9 cellular contexts compared by ENCODE assay signal in the genomic region with DNA sequence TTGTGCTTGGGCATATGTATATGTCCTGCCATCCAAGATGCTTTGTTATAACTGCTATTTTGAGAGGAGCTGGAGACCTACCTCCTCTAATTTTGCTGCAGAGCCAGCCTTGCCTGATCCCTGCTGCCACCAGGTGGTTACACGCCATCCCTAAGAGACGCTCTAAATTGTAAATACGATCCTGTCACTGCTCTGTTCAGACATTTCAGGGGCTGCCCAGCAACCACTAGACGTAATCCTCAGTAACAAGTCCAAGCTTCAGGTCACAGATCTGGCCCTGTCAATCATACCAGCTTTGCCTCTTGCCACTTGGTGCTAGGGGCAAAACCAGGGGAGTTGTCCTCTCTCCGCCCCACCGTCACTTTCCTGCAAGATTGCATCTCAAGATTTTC. TPM values are rescaled to one million over a fixed set of nuclear protein-coding genes. Genes with fewer than 3 reads are reported as not detected.
DNase-seq lines count a peak whose midpoint lies in the region; ATAC-seq and TF ChIP-seq lines count a peak whose summit lies in the region.
"Had no signal": no experiment of that assay in that cellular context is flagged by ENCODE, and none has a peak within 500 bp of the region (broad histone marks: within the 10 kb centered on the region; RNA-seq: fewer than 3 reads in every experiment).

No MANE protein-coding gene starts in this region.

- peak; percentile 67 for DNase-seq in activated naive CD4-positive, alpha-beta T cell treated with anti-CD3 and anti-CD28 coated beads, Interleukin-2, amount 10 ng/mL, durations not matched to agents 7 days and 5 days
- DNase-seq in activated naive CD4-positive, alpha-beta T cell treated with Interleukin-2 at 50 U/mL for 16 hours: no peak
- DNase-seq in NCI-H1105 treated with DMSO at 0.1 percent for 48 hours (lab: John Stamatoyannopoulos, UW) (peak; percentile 93), SK-N-SH (peak; percentile 50), esophagus muscularis mucosa (ENCODE audit: extremely low spot score) (peak; percentile 78), nucleus accumbens (lab: John Stamatoyannopoulos, UW) (peak in 32 of 56 donors; percentile 2 to 76 (median 29)), amniotic stem cell (lab: John Stamatoyannopoulos, UW) (no peak)

- H3K4me1 Mint-ChIP-seq in activated naive CD4-positive, alpha-beta T cell treated with anti-CD3 and anti-CD28 coated beads, Interleukin-2, amount 10 ng/mL, durations not matched to agents 7 days and 5 days: peaks cover 10% of the 10 kb centered on the region

- H3K27ac Mint-ChIP-seq in activated naive CD4-positive, alpha-beta T cell treated with anti-CD3 and anti-CD28 coated beads, Interleukin-2, amount 10 ng/mL, durations not matched to agents 7 days and 5 days: no peak overlapping the region

- POLR2A ChIA-PET in SK-N-SH (lab: Yijun Ruan, JAX): no interaction called here

- H3K9ac ChIP-seq in SK-N-SH: no peak overlapping the region

- no peaks in the 10 kb centered on the region for H3K27me3 Mint-ChIP-seq in activated naive CD4-positive, alpha-beta T cell treated with anti-CD3 and anti-CD28 coated beads, Interleukin-2, amount 10 ng/mL, durations not matched to agents 7 days and 5 days
- H3K27me3 Mint-ChIP-seq: central memory CD8-positive, alpha-beta T cell had no signal

- CTCF ChIA-PET in activated naive CD4-positive, alpha-beta T cell treated with anti-CD3 and anti-CD28 coated beads, Interleukin-2, amount 10 ng/mL, durations not matched to agents 7 days and 5 days (lab: Charles Lee): interaction anchor here (0.7 to 18.3 kb wide), 17 partner anchors 13 to 538 kb away, joined by 3 to 682 read pairs (median 3); partner anchors contain the start of gene CREG1
- CTCF ChIA-PET in SK-N-SH (lab: Yijun Ruan, JAX): interaction anchor here (0.6 to 19.2 kb wide), 13 partner anchors 13 to 1133 kb away, joined by 3 to 769 read pairs (median 4); no protein-coding TSS in a partner anchor

- H4K20me1 ChIP-seq in SK-N-SH (ENCODE audit: insufficient read depth): no peaks in the 10 kb centered on the region

- no peaks in the 10 kb centered on the region for H3K9me3 Mint-ChIP-seq in activated naive CD4-positive, alpha-beta T cell treated with anti-CD3 and anti-CD28 coated beads, Interleukin-2, amount 10 ng/mL, durations not matched to agents 7 days and 5 days
- H3K9me3 Mint-ChIP-seq: central memory CD8-positive, alpha-beta T cell had no signal

- H3K27me3 ChIP-seq in SK-N-SH (ENCODE audit: insufficient read depth) (no peaks in the 10 kb centered on the region; the same call in 1 of the 2 replicates), esophagus muscularis mucosa (peaks cover 0 to 16% (median 4%) of the 10 kb centered on the region in 4 donors)

- no peaks in the 10 kb centered on the region for H3K36me3 Mint-ChIP-seq in activated naive CD4-positive, alpha-beta T cell treated with anti-CD3 and anti-CD28 coated beads, Interleukin-2, amount 10 ng/mL, durations not matched to agents 7 days and 5 days

- H3K4me1 ChIP-seq in SK-N-SH (ENCODE audit: control insufficient read depth in 1 of 2, insufficient read depth in 2 of 2, low read depth in 1 of 2, low read length in 1 of 2) (peaks cover 0 to 5% of the 10 kb centered on the region in 2 experiments; a peak in 1 of 4 replicates), esophagus muscularis mucosa (peaks cover 0 to 10% (median 7%) of the 10 kb centered on the region in 4 donors)

- H3K4me3 ChIP-seq in SK-N-SH (ENCODE audit: low read depth in 2 of 2, low read length in 1 of 2): no peak overlapping the region
- H3K4me3 ChIP-seq in esophagus muscularis mucosa: no peak overlapping the region

- TF ChIP-seq POLR2A in esophagus muscularis mucosa (IDR thresholded peaks at IDR 0.05; ENCODE audit: low read depth): no peak

- TF ChIP-seq EP300 in SK-N-SH (IDR thresholded peaks at IDR 0.05; ENCODE audit: borderline replicate concordance in 1 of 2, low read depth in 1 of 2, low read length in 1 of 2) (no peak), esophagus muscularis mucosa (IDR thresholded peaks at IDR 0.05) (no peak)

- no peak overlapping the region for H3K4me2 ChIP-seq in SK-N-SH

- no peaks in the 10 kb centered on the region for H3F3A ChIP-seq in SK-N-SH (replicated peaks; ENCODE audit: insufficient read depth)

- H3K27ac ChIP-seq in SK-N-SH (ENCODE audit: low read depth in 2 of 2, low read length in 1 of 2) (no peak overlapping the region), esophagus muscularis mucosa (replicated peaks in 1 of 4) (no peak overlapping the region)

- H3K79me2 ChIP-seq in SK-N-SH (ENCODE audit: insufficient read depth): no peaks in the 10 kb centered on the region

- TF ChIP-seq CTCF in SK-N-SH (IDR thresholded peaks at IDR 0.05): peak; percentile 33
- TF ChIP-seq CTCF in esophagus muscularis mucosa (IDR thresholded peaks at IDR 0.05): peak; percentile 47 to 61 (median 59)

- 35% methylated on average over 6 of the region's 6 CpGs for WGBS in SK-N-SH (ENCODE audit: low lambda C conversion rate)
- WGBS in esophagus muscularis mucosa: 35% methylated on average over 6 of the region's 6 CpGs

- H3K36me3 ChIP-seq in SK-N-SH (replicated peaks in 1 of 2; ENCODE audit: control insufficient read depth in 1 of 2, insufficient read depth in 2 of 2, low read length in 1 of 2) (no peaks in the 10 kb centered on the region), esophagus muscularis mucosa (peaks cover 0 to 5% (median 0%) of the 10 kb centered on the region in 4 donors)

- H3K9me3 ChIP-seq in SK-N-SH: no peaks in the 10 kb centered on the region
- H3K9me3 ChIP-seq in esophagus muscularis mucosa: no peaks in the 10 kb centered on the region

- intact Hi-C loops in esophagus muscularis mucosa (cut with DNase I): loop anchor here (5.0 kb wide), 1 partner anchor 80 kb away; the partner anchor contains the start of gene ILDR2

- peak; percentile 60 for ATAC-seq in HG02588 (IDR thresholded peaks at IDR 0.05; ENCODE audit: unreplicated experiment)

- TF ChIP-seq RAD21 in SK-N-SH (IDR thresholded peaks at IDR 0.05; ENCODE audit: low read length): peak; percentile 58

- H3K9me2 ChIP-seq in SK-N-SH: no peaks in the 10 kb centered on the region

- H2AFZ ChIP-seq in SK-N-SH (ENCODE audit: low read depth): no peak overlapping the region

- H3K4me3 Mint-ChIP-seq in activated naive CD4-positive, alpha-beta T cell treated with anti-CD3 and anti-CD28 coated beads, Interleukin-2, amount 10 ng/mL, durations not matched to agents 7 days and 5 days: no peak overlapping the region
- H3K4me3 Mint-ChIP-seq: central memory CD8-positive, alpha-beta T cell had no signal

TF ChIP-seq in SK-N-SH, 30 proteins besides CTCF, POLR2A, EP300 and RAD21:
- no peak for TF ChIP-seq USF2 (IDR thresholded peaks at IDR 0.05; ENCODE audit: borderline replicate concordance, low read depth, low read length)
- peak; percentile 44; the same call in 1 of the 2 replicates for TF ChIP-seq SMC3 (IDR thresholded peaks at IDR 0.05; ENCODE audit: low read depth, low read length)

RNA-seq across cellular contexts. Expression of gene GPA33, which starts 32.9 kb away (rescaled TPM):
- not detected in 2 replicates for polyA plus RNA-seq in SK-N-SH (2012; rRNA removed)
- polyA plus RNA-seq in SK-N-SH (2012; cell fraction: cytosol; rRNA removed): not detected in 2 replicates
- polyA plus RNA-seq in SK-N-SH (2012; cell fraction: nucleus; rRNA removed): not detected in 2 replicates
- total RNA-seq in esophagus muscularis mucosa: under 1 TPM in 1 of 4 donors, not detected in 3; 0.57 TPM

RNA-seq across cellular contexts. Expression of gene STYXL2, which starts 36.6 kb away (rescaled TPM):
- polyA plus RNA-seq in SK-N-SH (2012; rRNA removed): not detected in 2 replicates
- polyA plus RNA-seq in SK-N-SH (2012; cell fraction: cytosol; rRNA removed): not detected in 2 replicates
- not detected in 2 replicates for polyA plus RNA-seq in SK-N-SH (2012; cell fraction: nucleus; rRNA removed)
- under 1 TPM in 2 of 4 donors, not detected in 2; 0.32 to 0.46 TPM for total RNA-seq in esophagus muscularis mucosa

Comparison
In these comparisons a context has a peak if more than half of its experiments do, and no peak if none do; other contexts are left out.
1. DNase-seq: peak in activated naive CD4-positive, alpha-beta T cell treated with anti-CD3 and anti-CD28 coated beads, Interleukin-2, amount 10 ng/mL, durations not matched to agents 7 days and 5 days (single experiment), NCI-H1105 treated with DMSO at 0.1 percent for 48 hours (single experiment), SK-N-SH (single experiment), esophagus muscularis mucosa (single experiment) and nucleus accumbens (32 of 56); none in activated naive CD4-positive, alpha-beta T cell treated with Interleukin-2 at 50 U/mL for 16 hours (single experiment) and amniotic stem cell (single experiment).